Comparison of ENCODE assay signal across 1 cellular context in genomic region chr2:237170017-237170416, GRCh38.
TF ChIP-seq lines count a peak whose summit lies in the region.

No MANE protein-coding gene starts in this region.

TF ChIP-seq in IMR-90, 13 proteins besides CTCF, POLR2A, EP300 and RAD21 (continued from another document):
- no peak for TF ChIP-seq ELK1 (IDR thresholded peaks at IDR 0.05; ENCODE audit: borderline replicate concordance, low read depth, low read length)
